ENCODE assay signal across 11 cellular contexts in genomic region chr11:120137611-120138521, GRCh38. TPM values are rescaled to one million over a fixed set of nuclear protein-coding genes. Genes with fewer than 3 reads are reported as not detected.
A peak's percentile ranks its signal among the peaks of the same experiment; 100 is the strongest.
DNase-seq lines count a peak whose midpoint lies in the region; ATAC-seq and TF ChIP-seq lines count a peak whose summit lies in the region.
"Had no signal": no experiment of that assay in that cellular context is flagged by ENCODE, and none has a peak within 500 bp of the region (broad histone marks: within the 10 kb centered on the region; RNA-seq: fewer than 3 reads in every experiment).

A gene with protein sequence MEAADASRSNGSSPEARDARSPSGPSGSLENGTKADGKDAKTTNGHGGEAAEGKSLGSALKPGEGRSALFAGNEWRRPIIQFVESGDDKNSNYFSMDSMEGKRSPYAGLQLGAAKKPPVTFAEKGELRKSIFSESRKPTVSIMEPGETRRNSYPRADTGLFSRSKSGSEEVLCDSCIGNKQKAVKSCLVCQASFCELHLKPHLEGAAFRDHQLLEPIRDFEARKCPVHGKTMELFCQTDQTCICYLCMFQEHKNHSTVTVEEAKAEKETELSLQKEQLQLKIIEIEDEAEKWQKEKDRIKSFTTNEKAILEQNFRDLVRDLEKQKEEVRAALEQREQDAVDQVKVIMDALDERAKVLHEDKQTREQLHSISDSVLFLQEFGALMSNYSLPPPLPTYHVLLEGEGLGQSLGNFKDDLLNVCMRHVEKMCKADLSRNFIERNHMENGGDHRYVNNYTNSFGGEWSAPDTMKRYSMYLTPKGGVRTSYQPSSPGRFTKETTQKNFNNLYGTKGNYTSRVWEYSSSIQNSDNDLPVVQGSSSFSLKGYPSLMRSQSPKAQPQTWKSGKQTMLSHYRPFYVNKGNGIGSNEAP (minus strand): TSS chr11:120138113. CDS start chr11:120138031, 82 bp downstream.

- H3K9me3 ChIP-seq in colonic mucosa (no peaks in the 10 kb centered on the region), WERI-Rb-1 (ENCODE audit: severe bottlenecking) (no peaks in the 10 kb centered on the region)
- H3K9me3 ChIP-seq: gastroesophageal sphincter had no signal

- peak; percentile 68 for ATAC-seq in omental fat pad (ENCODE audit: low FRiP score)
- ATAC-seq: gastroesophageal sphincter had no signal

- H3K27ac ChIP-seq in colonic mucosa = no peak within 1 kb of the TSS
- no peak within 1 kb of the TSS for H3K27ac ChIP-seq in WERI-Rb-1
- H3K27ac ChIP-seq: gastroesophageal sphincter had no signal

- H3K4me1 ChIP-seq in colonic mucosa = no peaks in the 10 kb centered on the region
- H3K4me1 ChIP-seq: gastroesophageal sphincter had no signal

- H3K27me3 ChIP-seq in colonic mucosa (no peaks in the 10 kb centered on the region), WERI-Rb-1 (ENCODE audit: insufficient read depth, low read depth, severe bottlenecking) (no peaks in the 10 kb centered on the region)

- no peak within 1 kb of the TSS for H3K4me3 ChIP-seq in LNCaP clone FGC (ENCODE audit: low read depth, low read length)
- no peak within 1 kb of the TSS for H3K4me3 ChIP-seq in colonic mucosa
- H3K4me3 ChIP-seq in WERI-Rb-1 (ENCODE audit: low read depth, low read length) = no peak within 1 kb of the TSS
- H3K4me3 ChIP-seq: gastroesophageal sphincter had no signal

- no peaks in the 10 kb centered on the region for H3K36me3 ChIP-seq in colonic mucosa
- no peaks in the 10 kb centered on the region for H3K36me3 ChIP-seq in WERI-Rb-1
- H3K36me3 ChIP-seq: gastroesophageal sphincter had no signal

- no peak within 1 kb of the TSS for H3K9ac ChIP-seq in colonic mucosa (ENCODE audit: low read depth in 2 of 2, low read length in 2 of 2)

- intact Hi-C loops in colonic mucosa (cut with DNase I) = no loop called here

- TF ChIP-seq CTCF in LNCaP clone FGC (IDR thresholded peaks at IDR 0.05; ENCODE audit: control insufficient read depth, extremely low read depth, insufficient read depth) = peak; percentile 7; the same call in 1 of the 2 replicates
- TF ChIP-seq CTCF in colonic mucosa (IDR thresholded peaks at IDR 0.05) = no peak
- no peak for TF ChIP-seq CTCF in omental fat pad (IDR thresholded peaks at IDR 0.05)
- no peak for TF ChIP-seq CTCF in WERI-Rb-1 (IDR thresholded peaks at IDR 0.05; ENCODE audit: low read depth, low read length)

- DNase-seq in D341Med (ENCODE audit: low spot score) = peak; percentile 37
- no peak for DNase-seq in LNCaP clone FGC (ENCODE audit: low read depth)
- peak; percentile 78 for DNase-seq in colonic mucosa
- DNase-seq in omental fat pad (ENCODE audit: low spot score) = peak; percentile 22
- DNase-seq in foreskin melanocyte = no peak
- no peak for DNase-seq in SW 1271 (lab: John Stamatoyannopoulos, UW)
- no peak for DNase-seq in WERI-Rb-1
- DNase-seq in H4 (ENCODE audit: low spot score) = no peak
- DNase-seq: RPMI8226 had no signal

RNA-seq across cellular contexts. Expression of the gene that starts here (rescaled TPM):
- 1 to 10 TPM; 3.4 to 4.0 TPM for total RNA-seq in colonic mucosa
- 1 to 10 TPM; 1.3 to 5.7 (median 3.0) TPM for total RNA-seq in omental fat pad
- 1.4 and 2.8 TPM in 2 replicates for total RNA-seq in H4 (2014; rRNA removed; shearing (Covaris generic))
- total RNA-seq: activated CD8-positive, alpha-beta memory T cell treated with anti-CD3 and anti-CD28 coated beads for 36 hours had no signal

Comparison
In these comparisons a context has a peak if more than half of its experiments do, and no peak if none do; other contexts are left out.
1. DNase-seq: peak in D341Med (single experiment), colonic mucosa (single experiment) and omental fat pad (single experiment); none in LNCaP clone FGC (single experiment), foreskin melanocyte (single experiment), SW 1271 (0 of 2), WERI-Rb-1 (single experiment) and H4 (single experiment).